ENCODE assay signal across 1 cellular context in the genomic region with DNA sequence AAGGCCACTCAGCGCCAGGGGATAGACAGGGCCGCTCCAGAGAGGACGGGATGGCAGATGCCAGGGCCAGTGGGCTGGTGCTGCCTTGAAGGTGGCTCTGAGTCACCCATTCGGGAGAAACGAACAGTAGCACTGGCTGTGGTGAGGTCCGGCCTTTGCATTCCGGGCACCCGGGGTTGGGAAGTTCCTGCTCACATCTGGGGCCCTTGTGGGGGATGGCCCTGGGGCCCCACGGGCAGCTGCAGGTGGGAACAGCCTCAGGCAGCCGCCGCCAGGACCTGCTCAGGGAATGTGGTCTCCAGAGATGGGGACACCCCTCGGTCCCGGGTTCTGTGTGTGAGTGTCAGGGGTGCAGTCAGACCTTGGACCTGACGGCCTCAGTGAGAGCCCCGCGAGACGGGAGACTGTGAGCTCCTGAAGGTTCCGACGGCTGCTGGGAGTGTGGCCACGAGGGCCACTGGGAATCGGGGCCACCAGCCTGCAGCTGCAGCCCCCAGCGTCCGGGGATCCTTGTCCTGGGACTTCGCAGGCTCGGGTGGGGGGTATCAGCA.
TF ChIP-seq lines count a peak whose summit lies in the region.

No MANE protein-coding gene starts in this region.

TF ChIP-seq in K562, 482 proteins besides CTCF, POLR2A, EP300 and RAD21 (continued from another document and continues in another):
- 0 out of 2 replicates have a peak, but pooled peaks have one; percentile 12 for TF ChIP-seq MYNN (IDR thresholded peaks at IDR 0.05)
- TF ChIP-seq MYNN (CRISPR knock-in tag; IDR thresholded peaks at IDR 0.05) = no peak
- TF ChIP-seq RUNX1 (IDR thresholded peaks at IDR 0.05; ENCODE audit: low read depth) = no peak
- TF ChIP-seq ZKSCAN3 (CRISPR knock-in tag; IDR thresholded peaks at IDR 0.05) = no peak
- no peak for TF ChIP-seq RCOR1 (IDR thresholded peaks at IDR 0.05; ENCODE audit: borderline replicate concordance in 1 of 2, low read depth in 2 of 2, low read length in 2 of 2)
- TF ChIP-seq, protein P1, sequence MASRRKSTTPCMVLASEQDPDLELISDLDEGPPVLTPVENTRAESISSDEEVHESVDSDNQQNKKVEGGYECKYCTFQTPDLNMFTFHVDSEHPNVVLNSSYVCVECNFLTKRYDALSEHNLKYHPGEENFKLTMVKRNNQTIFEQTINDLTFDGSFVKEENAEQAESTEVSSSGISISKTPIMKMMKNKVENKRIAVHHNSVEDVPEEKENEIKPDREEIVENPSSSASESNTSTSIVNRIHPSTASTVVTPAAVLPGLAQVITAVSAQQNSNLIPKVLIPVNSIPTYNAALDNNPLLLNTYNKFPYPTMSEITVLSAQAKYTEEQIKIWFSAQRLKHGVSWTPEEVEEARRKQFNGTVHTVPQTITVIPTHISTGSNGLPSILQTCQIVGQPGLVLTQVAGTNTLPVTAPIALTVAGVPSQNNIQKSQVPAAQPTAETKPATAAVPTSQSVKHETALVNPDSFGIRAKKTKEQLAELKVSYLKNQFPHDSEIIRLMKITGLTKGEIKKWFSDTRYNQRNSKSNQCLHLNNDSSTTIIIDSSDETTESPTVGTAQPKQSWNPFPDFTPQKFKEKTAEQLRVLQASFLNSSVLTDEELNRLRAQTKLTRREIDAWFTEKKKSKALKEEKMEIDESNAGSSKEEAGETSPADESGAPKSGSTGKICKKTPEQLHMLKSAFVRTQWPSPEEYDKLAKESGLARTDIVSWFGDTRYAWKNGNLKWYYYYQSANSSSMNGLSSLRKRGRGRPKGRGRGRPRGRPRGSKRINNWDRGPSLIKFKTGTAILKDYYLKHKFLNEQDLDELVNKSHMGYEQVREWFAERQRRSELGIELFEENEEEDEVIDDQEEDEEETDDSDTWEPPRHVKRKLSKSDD (conservative IDR thresholded peaks at IDR 0.05; ENCODE audit: low read length) = no peak
- peak; percentile 41; the same call in 1 of the 2 replicates for TF ChIP-seq ZNF592 (IDR thresholded peaks at IDR 0.05)
- 0 out of 2 replicates have a peak, but pooled peaks have one; percentile 62 for TF ChIP-seq ZNF77 (CRISPR knock-in tag; IDR thresholded peaks at IDR 0.05)
- no peak for TF ChIP-seq DIDO1 (tag; IDR thresholded peaks at IDR 0.05; ENCODE audit: low read depth)
- no peak for TF ChIP-seq FOXK2 (conservative IDR thresholded peaks at IDR 0.05 in 1 of 2, IDR thresholded peaks at IDR 0.05 in 1 of 2; ENCODE audit: low read depth in 2 of 2)
- TF ChIP-seq SMARCA4 (IDR thresholded peaks at IDR 0.05) = no peak
- no peak for TF ChIP-seq RBM39 (optimal IDR thresholded peaks at IDR 0.05; ENCODE audit: low read depth, low read length)
- TF ChIP-seq PYGO2 (tag; IDR thresholded peaks at IDR 0.05) = no peak
- TF ChIP-seq, protein P2, sequence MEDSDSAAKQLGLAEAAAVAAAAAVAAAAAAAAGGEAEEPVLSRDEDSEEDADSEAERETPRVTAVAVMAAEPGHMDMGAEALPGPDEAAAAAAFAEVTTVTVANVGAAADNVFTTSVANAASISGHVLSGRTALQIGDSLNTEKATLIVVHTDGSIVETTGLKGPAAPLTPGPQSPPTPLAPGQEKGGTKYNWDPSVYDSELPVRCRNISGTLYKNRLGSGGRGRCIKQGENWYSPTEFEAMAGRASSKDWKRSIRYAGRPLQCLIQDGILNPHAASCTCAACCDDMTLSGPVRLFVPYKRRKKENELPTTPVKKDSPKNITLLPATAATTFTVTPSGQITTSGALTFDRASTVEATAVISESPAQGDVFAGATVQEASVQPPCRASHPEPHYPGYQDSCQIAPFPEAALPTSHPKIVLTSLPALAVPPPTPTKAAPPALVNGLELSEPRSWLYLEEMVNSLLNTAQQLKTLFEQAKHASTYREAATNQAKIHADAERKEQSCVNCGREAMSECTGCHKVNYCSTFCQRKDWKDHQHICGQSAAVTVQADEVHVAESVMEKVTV (CRISPR knock-in tag; IDR thresholded peaks at IDR 0.05) = no peak
- TF ChIP-seq ZNF174 (CRISPR knock-in tag; IDR thresholded peaks at IDR 0.05) = no peak
- no peak for TF ChIP-seq KAT2B (IDR thresholded peaks at IDR 0.05; ENCODE audit: low read depth, low read length)
- no peak for TF ChIP-seq ZNF75A (CRISPR knock-in tag; IDR thresholded peaks at IDR 0.05)
- TF ChIP-seq RBBP5 (IDR thresholded peaks at IDR 0.05; ENCODE audit: borderline replicate concordance, insufficient read depth, low read length, poor library complexity, severe bottlenecking) = peak; percentile 78
- TF ChIP-seq, protein P3, sequence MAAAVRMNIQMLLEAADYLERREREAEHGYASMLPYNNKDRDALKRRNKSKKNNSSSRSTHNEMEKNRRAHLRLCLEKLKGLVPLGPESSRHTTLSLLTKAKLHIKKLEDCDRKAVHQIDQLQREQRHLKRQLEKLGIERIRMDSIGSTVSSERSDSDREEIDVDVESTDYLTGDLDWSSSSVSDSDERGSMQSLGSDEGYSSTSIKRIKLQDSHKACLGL (CRISPR knock-in tag; IDR thresholded peaks at IDR 0.05; ENCODE audit: borderline replicate concordance, poor library complexity, severe bottlenecking) = no peak
- TF ChIP-seq RBM15 (IDR thresholded peaks at IDR 0.05; ENCODE audit: insufficient read depth, low read length) = no peak
- no peak for TF ChIP-seq MAFG (tag; conservative IDR thresholded peaks at IDR 0.05)
- TF ChIP-seq NRF1 (conservative IDR thresholded peaks at IDR 0.05 in 1 of 2, IDR thresholded peaks at IDR 0.05 in 1 of 2) = 0 out of 4 replicates have a peak, but pooled peaks of 1 of the 2 experiments have one; percentile 5
- TF ChIP-seq, protein P4, sequence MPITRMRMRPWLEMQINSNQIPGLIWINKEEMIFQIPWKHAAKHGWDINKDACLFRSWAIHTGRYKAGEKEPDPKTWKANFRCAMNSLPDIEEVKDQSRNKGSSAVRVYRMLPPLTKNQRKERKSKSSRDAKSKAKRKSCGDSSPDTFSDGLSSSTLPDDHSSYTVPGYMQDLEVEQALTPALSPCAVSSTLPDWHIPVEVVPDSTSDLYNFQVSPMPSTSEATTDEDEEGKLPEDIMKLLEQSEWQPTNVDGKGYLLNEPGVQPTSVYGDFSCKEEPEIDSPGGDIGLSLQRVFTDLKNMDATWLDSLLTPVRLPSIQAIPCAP (CRISPR knock-in tag; IDR thresholded peaks at IDR 0.05; ENCODE audit: borderline replicate concordance) = no peak
- no peak for TF ChIP-seq KDM5B (IDR thresholded peaks at IDR 0.05; ENCODE audit: insufficient replicate concordance, low read depth, low read length)
- no peak for TF ChIP-seq KDM2B (CRISPR knock-in tag; IDR thresholded peaks at IDR 0.05)
- no peak for TF ChIP-seq NFIX (CRISPR knock-in tag; IDR thresholded peaks at IDR 0.05; ENCODE audit: low read depth)
- TF ChIP-seq MYC (IDR thresholded peaks at IDR 0.05; ENCODE audit: low read depth, low read length) = 0 out of 2 replicates have a peak, but pooled peaks have one; percentile 13
- TF ChIP-seq MYC (CRISPR knock-in tag; IDR thresholded peaks at IDR 0.05; ENCODE audit: borderline replicate concordance, low read depth) = no peak
- no peak for TF ChIP-seq ZNF280A (IDR thresholded peaks at IDR 0.05; ENCODE audit: low read depth, partially characterized antibody)
- TF ChIP-seq GTF2B (IDR thresholded peaks at IDR 0.05; ENCODE audit: extremely low read depth, insufficient read length) = no peak
- TF ChIP-seq CEBPZ (IDR thresholded peaks at IDR 0.05; ENCODE audit: borderline replicate concordance, low read depth, low read length) = no peak
- TF ChIP-seq ZNF79 (CRISPR knock-in tag; IDR thresholded peaks at IDR 0.05; ENCODE audit: low read depth) = no peak
- TF ChIP-seq MEF2D (tag; conservative IDR thresholded peaks at IDR 0.05; ENCODE audit: low read depth) = no peak
- TF ChIP-seq ETV6 (IDR thresholded peaks at IDR 0.05; ENCODE audit: borderline replicate concordance in 1 of 2, low read depth in 2 of 2, low read length in 1 of 2) = no peak
- 0 out of 2 replicates have a peak, but pooled peaks have one; percentile 71 for TF ChIP-seq ETV6 (CRISPR knock-in tag; IDR thresholded peaks at IDR 0.05; ENCODE audit: borderline replicate concordance)
- TF ChIP-seq CHD1 (IDR thresholded peaks at IDR 0.05; ENCODE audit: low read length) = peak; percentile 26
- no peak for TF ChIP-seq GABPB1 (CRISPR knock-in tag; IDR thresholded peaks at IDR 0.05)
- TF ChIP-seq CAMTA2 (CRISPR knock-in tag; conservative IDR thresholded peaks at IDR 0.05) = no peak
- TF ChIP-seq SAP30 (IDR thresholded peaks at IDR 0.05; ENCODE audit: borderline replicate concordance, insufficient read depth, low read depth, low read length, poor library complexity, severe bottlenecking) = peak; percentile 17
- no peak for TF ChIP-seq RFX5 (IDR thresholded peaks at IDR 0.05; ENCODE audit: low read depth, low read length)
- peak in 1 of 2 experiments; percentile 5 for TF ChIP-seq E2F6 (IDR thresholded peaks at IDR 0.05; ENCODE audit: borderline replicate concordance in 1 of 2, extremely low read depth in 1 of 2, insufficient read depth in 1 of 2, insufficient read length in 1 of 2, low read depth in 1 of 2, low read length in 1 of 2, poor library complexity in 1 of 2, severe bottlenecking in 1 of 2)
- peak; percentile 71 for TF ChIP-seq RBM22 (IDR thresholded peaks at IDR 0.05; ENCODE audit: low read depth, low read length, poor library complexity, severe bottlenecking)
- TF ChIP-seq ZNF717 (CRISPR knock-in tag; IDR thresholded peaks at IDR 0.05) = no peak
- TF ChIP-seq MCM7 (IDR thresholded peaks at IDR 0.05) = no peak
- no peak for TF ChIP-seq NR1H2 (CRISPR knock-in tag; IDR thresholded peaks at IDR 0.05)
- 0 out of 2 replicates have a peak, but pooled peaks have one; percentile 2 for TF ChIP-seq NFIC (IDR thresholded peaks at IDR 0.05)
- TF ChIP-seq NFATC3 (IDR thresholded peaks at IDR 0.05) = no peak
